21 cellular contexts compared by ENCODE assay signal in genomic region chr6:76435174-76435573, GRCh38.
DNase-seq lines count a peak whose midpoint lies in the region; FAIRE-seq and TF ChIP-seq lines count a peak whose summit lies in the region.
"Had no signal": no experiment of that assay in that cellular context is flagged by ENCODE, and none has a peak within 500 bp of the region (broad histone marks: within the 10 kb centered on the region; RNA-seq: fewer than 3 reads in every experiment).

No MANE protein-coding gene starts in this region.

- no peak overlapping the region for H3K27ac Mint-ChIP-seq in osteocyte (ENCODE audit: unreplicated experiment)

- in situ Hi-C loops in KBM-7 (cut with MboI; ENCODE audit: low pct_unique_long_range_greater_than_20kb, low sequenced_read_pairs), result no loop called here

- H3K4me1 Mint-ChIP-seq in osteocyte (ENCODE audit: unreplicated experiment), result no peaks in the 10 kb centered on the region

- no peak for FAIRE-seq in D721Med (lab: Jason Lieb, UNC)
- FAIRE-seq: colon had no signal

- no peak for TF ChIP-seq CTCF in osteocyte (IDR thresholded peaks at IDR 0.05)
- no peak for TF ChIP-seq CTCF in D721Med (IDR thresholded peaks at IDR 0.05; ENCODE audit: insufficient read depth, missing control alignments)

- H3K36me3 Mint-ChIP-seq in osteocyte (ENCODE audit: unreplicated experiment), result no peaks in the 10 kb centered on the region

- DNase-seq in Ammon's horn (ENCODE audit: low spot score) (peak; percentile 11), KBM-7 (peak; percentile 39), SKM-1 treated with dmso at 0.1 percent for 144 hours (lab: John Stamatoyannopoulos, UW; ENCODE audit: unreplicated experiment) (peak; percentile 71), globus pallidus (ENCODE audit: low spot score) (peak; percentile 7), HT-29 (ENCODE audit: low spot score) (no peak), SIG-M5 treated with dmso at 0.1 percent for 504 hours (lab: John Stamatoyannopoulos, UW; ENCODE audit: unreplicated experiment) (no peak), osteocyte (ENCODE audit: extremely low spot score, unreplicated experiment) (no peak), D721Med (ENCODE audit: insufficient read length, low spot score) (no peak)
- DNase-seq: activated gamma-delta T cell; effector CD8-positive, alpha-beta T cell; erythroblast; foreskin keratinocyte; KG1; left lung; NCI-H1092; NCI-H187 treated with DMSO at 0.1 percent for 48 hours; NCI-H2227 treated with DMSO at 0.1 percent for 48 hours; stimulated activated naive CD8-positive, alpha-beta T cell treated with anti-CD3 and anti-CD28 coated beads, Interleukin-15, Interleukin-2, amounts not matched to agents 100 U/mL and 50 U/mL, for 24 hours; SW 1271; T1000 had no signal

- H3K4me3 Mint-ChIP-seq in osteocyte (ENCODE audit: unreplicated experiment), result no peak overlapping the region

- H3K9me3 Mint-ChIP-seq in osteocyte (ENCODE audit: unreplicated experiment), result no peaks in the 10 kb centered on the region

- H3K27me3 Mint-ChIP-seq in osteocyte (ENCODE audit: unreplicated experiment), result no peaks in the 10 kb centered on the region

Comparison
In these comparisons a context has a peak if more than half of its experiments do, and no peak if none do; other contexts are left out.
1. DNase-seq: peak in Ammon's horn (single experiment), KBM-7 (single experiment), SKM-1 treated with dmso at 0.1 percent for 144 hours (single experiment) and globus pallidus (single experiment); none in HT-29 (single experiment), SIG-M5 treated with dmso at 0.1 percent for 504 hours (single experiment), osteocyte (single experiment) and D721Med (single experiment).